In genomic region chr11:71638801-71639519, GRCh38 we compare ENCODE assay signal across 8 cellular contexts. TPM values are rescaled to one million over a fixed set of nuclear protein-coding genes. Genes with fewer than 3 reads are reported as not detected.
DNase-seq lines count a peak whose midpoint lies in the region; ATAC-seq, FAIRE-seq and TF ChIP-seq lines count a peak whose summit lies in the region.
"Not testable (repeated sequence)": the region's sequence is repeated elsewhere in the genome, so short reads cannot be mapped to it uniquely, and the experiment has no call there.

No MANE protein-coding gene starts in this region.

- not testable (repeated sequence) for H3K27me3 ChIP-seq in esophagus (ENCODE audit: control insufficient read depth in 1 of 2, insufficient read depth in 2 of 2, low read length in 2 of 2)

- TF ChIP-seq POLR2A in A549 (IDR thresholded peaks at IDR 0.05; ENCODE audit: low read length); GM12891 (IDR thresholded peaks at IDR 0.05; ENCODE audit: low read depth, low read length): not testable (repeated sequence)

- not testable (repeated sequence) for H3K36me3 Mint-ChIP-seq in memory B cell

- DNase-seq in A549 (ENCODE audit: low read depth in 1 of 2, low spot score in 1 of 2) (peak; percentile 21 to 28), GM12891 (ENCODE audit: insufficient read length, low spot score) (peak; percentile 71), NCI-H2029 treated with DMSO at 0.1 percent for 48 hours (lab: John Stamatoyannopoulos, UW) (peak; percentile 10), T-helper 9 cell (peak; percentile 63), memory B cell (ENCODE audit: low spot score in 2 of 2) (peak; percentile 58 to 81)
- DNase-seq in activated gamma-delta T cell treated with anti-CD3 and anti-CD28 coated beads, Interleukin-2, amount 50 U/mL, for 16 hours (ENCODE audit: low read depth) = peak; percentile 33
- peak; percentile 50 for DNase-seq in stimulated activated CD4-positive, alpha-beta T cell treated with anti-CD3 and anti-CD28 coated beads, Interleukin-1b, Interleukin-23, amount 100 ng/mL, for 48 hours

- CTCF ChIA-PET in A549 (lab: Yijun Ruan, JAX) = interaction anchor here (0.6 to 1.6 kb wide), 15 partner anchors 8 to 794 kb away, joined by 3 to 8 read pairs (median 3); no protein-coding TSS in a partner anchor

- not testable (repeated sequence) for H3K4me1 ChIP-seq in A549; esophagus (ENCODE audit: control insufficient read depth in 2 of 2, insufficient read depth in 2 of 2, low read length in 1 of 2)

- H3K4me3 Mint-ChIP-seq in memory B cell = peak overlapping the region; percentile 72

- not testable (repeated sequence) for H3K4me1 Mint-ChIP-seq in memory B cell

- peak; percentile 53 to 76 for TF ChIP-seq RAD21 in A549 (conservative IDR thresholded peaks at IDR 0.05 in 1 of 2, IDR thresholded peaks at IDR 0.05 in 1 of 2)

- not testable (repeated sequence) for H3K36me3 ChIP-seq in esophagus (ENCODE audit: control insufficient read depth in 2 of 2, insufficient read depth in 2 of 2, low read length in 1 of 2)

- peak; percentile 70 to 99; a peak in 5 of 6 replicates for ATAC-seq in A549
- ATAC-seq in memory B cell (ENCODE audit: low read depth) = not testable (repeated sequence)

- not testable (repeated sequence) for TF ChIP-seq EP300 in A549 (IDR thresholded peaks at IDR 0.05)

- peak overlapping the region; percentile 38 for H3K4me3 ChIP-seq in A549
- H3K4me3 ChIP-seq in esophagus (ENCODE audit: low read depth in 1 of 2, low read length in 2 of 2) = peak overlapping the region; percentile 18 to 43

- WGBS in A549 (ENCODE audit: missing lambda C conversion rate) = 28% methylated on average over 7 of the region's 48 CpGs
- 10 to 14% methylated on average over 32 to 45 of the region's 48 CpGs for WGBS in esophagus, 2 donors

- TF ChIP-seq CTCF in A549 (IDR thresholded peaks at IDR 0.05) = peak; percentile 66

- peak overlapping the region; percentile 41 for H3K27ac Mint-ChIP-seq in memory B cell

- FAIRE-seq in A549 (lab: Jason Lieb, UNC) = not testable (repeated sequence)
- peak; percentile 69 for FAIRE-seq in GM12891 (lab: Jason Lieb, UNC)

- peak overlapping the region in 1 of 2 experiments; percentile 70; a peak in 3 of 6 replicates for H3K27ac ChIP-seq in A549
- H3K27ac ChIP-seq in esophagus (ENCODE audit: low read depth in 2 of 2, low read length in 1 of 2) = not testable (repeated sequence)

- H3K4me2 ChIP-seq in A549 = peak overlapping the region; percentile 90

- not testable (repeated sequence) for H3K9me3 Mint-ChIP-seq in memory B cell

- POLR2A ChIA-PET in A549 (lab: Yijun Ruan, JAX) = interaction anchor here (0.6 kb wide), 1 partner anchor 310 kb away, joined by 7 read pairs; no protein-coding TSS in a partner anchor

- not testable (repeated sequence) for H3K9me3 ChIP-seq in A549; esophagus (ENCODE audit: control insufficient read depth in 2 of 2, insufficient read depth in 1 of 2, low read depth in 1 of 2, low read length in 1 of 2)

- H3K27me3 Mint-ChIP-seq in memory B cell = peaks cover 16% of the 10 kb centered on the region

TF ChIP-seq in A549, 52 proteins besides CTCF, POLR2A, EP300 and RAD21:
- TF ChIP-seq SMC3 (IDR thresholded peaks at IDR 0.05) = peak; percentile 81

RNA-seq across cellular contexts. Expression of gene KRTAP5-11, which starts 56.3 kb away (rescaled TPM):
- not detected in 2 replicates for polyA plus RNA-seq in A549 (2011; rRNA removed)
- not detected in 2 replicates for polyA plus RNA-seq in A549 (2012; cell fraction: cytosol; rRNA removed)
- not detected in 2 replicates for polyA plus RNA-seq in A549 (2012; cell fraction: nucleus; rRNA removed)
- polyA plus RNA-seq in A549 (2017; fragmentation: RNase III; extraction: RNeasy Plus Mini Kit Qiagen cat#74134 plus additional on column Dnase treatment) = not detected in 3 replicates
- not detected in 2 replicates for polyA minus RNA-seq in A549 (2011; rRNA and poly(A)+ RNA removed)
- not detected for polyA plus RNA-seq in GM12891 (2012; ENCODE audit: low read depth, missing spikeins)
- polyA plus RNA-seq in esophagus = not detected

Comparison
In these comparisons a context has a peak if more than half of its experiments do, and no peak if none do; other contexts are left out.
1. DNase-seq: peak in every context shown above with its lines; median percentile 71 in GM12891; 70 in memory B cell; 63 in T-helper 9 cell; 50 in stimulated activated CD4-positive, alpha-beta T cell treated with anti-CD3 and anti-CD28 coated beads, Interleukin-1b, Interleukin-23, amount 100 ng/mL, for 48 hours; 33 in activated gamma-delta T cell treated with anti-CD3 and anti-CD28 coated beads, Interleukin-2, amount 50 U/mL, for 16 hours; 24 in A549; 10 in NCI-H2029 treated with DMSO at 0.1 percent for 48 hours.